8 cellular contexts compared by ENCODE assay signal in the genomic region with DNA sequence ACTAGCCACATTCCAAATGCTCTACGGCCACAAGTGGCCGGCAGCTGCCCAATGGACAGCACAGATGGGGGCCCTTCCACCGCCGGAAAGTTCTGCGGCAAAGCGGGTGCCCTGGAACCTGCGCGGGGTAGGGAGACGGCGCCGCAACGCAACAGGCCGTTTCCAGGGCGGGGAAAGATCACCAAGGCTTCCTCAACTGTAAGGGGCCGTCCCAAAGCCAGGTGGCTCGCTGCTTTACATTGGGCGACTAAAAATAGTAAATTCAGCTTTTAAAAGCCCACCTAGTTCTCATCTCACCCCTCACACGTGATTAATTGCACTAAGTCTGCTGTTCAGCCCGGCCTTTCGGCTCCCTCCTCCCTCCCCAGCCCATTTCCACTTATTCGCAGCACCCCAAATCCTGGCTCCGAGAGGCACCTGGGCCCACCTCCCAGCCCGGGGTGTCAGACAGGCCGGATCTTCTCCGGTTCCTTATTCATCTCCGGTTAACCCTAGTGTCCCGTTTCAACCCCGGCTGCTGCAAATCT. TPM values are rescaled to one million over a fixed set of nuclear protein-coding genes. Genes with fewer than 3 reads are reported as not detected.
DNase-seq lines count a peak whose midpoint lies in the region; ATAC-seq lines count a peak whose summit lies in the region.

No MANE protein-coding gene starts in this region.

- H3K4me1 ChIP-seq in mononuclear cell (ENCODE audit: insufficient read depth, low read length) (peaks cover 21% of the 10 kb centered on the region), subcutaneous abdominal adipose tissue (ENCODE audit: control insufficient read depth in 5 of 5, insufficient read depth in 5 of 5, low read length in 5 of 5) (peaks cover 3 to 21% (median 17%) of the 10 kb centered on the region in 5 donors)

- H3K36me3 ChIP-seq in subcutaneous abdominal adipose tissue (ENCODE audit: control insufficient read depth in 5 of 5, insufficient read depth in 5 of 5, low read length in 5 of 5) = peaks cover 8 to 27% (median 14%) of the 10 kb centered on the region in 5 donors

- peak overlapping the region; percentile 87 to 97 (median 94) for H3K9ac ChIP-seq in subcutaneous abdominal adipose tissue (ENCODE audit: low read length in 5 of 5)

- H3K4me1 Mint-ChIP-seq in activated CD4-positive, alpha-beta T cell treated with anti-CD3 and anti-CD28 coated beads for 36 hours = peaks cover 9% of the 10 kb centered on the region
- H3K4me1 Mint-ChIP-seq in effector memory CD8-positive, alpha-beta T cell (ENCODE audit: low read depth in 2 of 2) = peaks cover 11 to 14% of the 10 kb centered on the region in 2 donors

- H3K27me3 Mint-ChIP-seq in activated CD4-positive, alpha-beta T cell treated with anti-CD3 and anti-CD28 coated beads for 36 hours = no peaks in the 10 kb centered on the region
- H3K27me3 Mint-ChIP-seq in effector memory CD8-positive, alpha-beta T cell = no peaks in the 10 kb centered on the region

- H3K4me3 Mint-ChIP-seq in activated CD4-positive, alpha-beta T cell treated with anti-CD3 and anti-CD28 coated beads for 36 hours = peak overlapping the region; percentile 96
- H3K4me3 Mint-ChIP-seq in effector memory CD8-positive, alpha-beta T cell = peak overlapping the region; percentile 90 to 96

- DNase-seq in activated CD4-positive, alpha-beta T cell treated with anti-CD3 and anti-CD28 coated beads for 36 hours = peak; percentile 65
- DNase-seq in activated CD4-positive, alpha-beta T cell treated with anti-CD3 and anti-CD28 coated beads for 1 hour = no peak
- peak; percentile 50 to 57 for DNase-seq in Kasumi-1 (lab: John Stamatoyannopoulos, UW)
- peak; percentile 18 to 19 for DNase-seq in activated CD4-positive, alpha-beta T cell treated with anti-CD3 and anti-CD28 coated beads for 4 hours
- DNase-seq in effector memory CD8-positive, alpha-beta T cell = peak; percentile 12 to 15 (median 13)
- DNase-seq in NCI-H446 treated with DMSO at 0.1 percent for 48 hours (lab: John Stamatoyannopoulos, UW) = no peak

- H3K27me3 ChIP-seq in mononuclear cell (ENCODE audit: insufficient read depth, low read length) = no peaks in the 10 kb centered on the region
- H3K27me3 ChIP-seq in subcutaneous abdominal adipose tissue (ENCODE audit: control insufficient read depth in 5 of 5, insufficient read depth in 4 of 5, low read length in 5 of 5) = no peaks in the 10 kb centered on the region

- H3K4me3 ChIP-seq in mononuclear cell (ENCODE audit: low read length) (peak overlapping the region; percentile 76), subcutaneous abdominal adipose tissue (ENCODE audit: low read depth in 1 of 5, low read length in 5 of 5) (peak overlapping the region; percentile 87 to 97 (median 93))

- CTCF ChIA-PET in activated CD4-positive, alpha-beta T cell treated with anti-CD3 and anti-CD28 coated beads for 36 hours (lab: Charles Lee) = interaction anchor here (1.2 to 3.4 kb wide), 3 partner anchors 11 to 44 kb away, joined by 3 to 27 read pairs (median 9); no protein-coding TSS in a partner anchor

- H3K36me3 Mint-ChIP-seq in activated CD4-positive, alpha-beta T cell treated with anti-CD3 and anti-CD28 coated beads for 36 hours (ENCODE audit: low read depth) = peaks cover 18% of the 10 kb centered on the region
- peaks cover 49% of the 10 kb centered on the region for H3K36me3 Mint-ChIP-seq in effector memory CD8-positive, alpha-beta T cell (ENCODE audit: insufficient read depth)

- peak; percentile 45 for ATAC-seq in activated CD4-positive, alpha-beta T cell treated with anti-CD3 and anti-CD28 coated beads for 36 hours
- peak; percentile 9 for ATAC-seq in effector memory CD8-positive, alpha-beta T cell (replicated peaks)

- intact Hi-C loops in activated CD4-positive, alpha-beta T cell treated with anti-CD3 and anti-CD28 coated beads for 36 hours (cut with DNase I, micrococcal nuclease) = loop anchor here (5.0 kb wide), 2 partner anchors 161 to 931 kb away; partner anchors contain the start of genes GART (in 1 of the 2), PAXBP1 (in 1 of the 2) and SON (in 1 of the 2)

- H3K27ac Mint-ChIP-seq in activated CD4-positive, alpha-beta T cell treated with anti-CD3 and anti-CD28 coated beads for 36 hours = peak overlapping the region; percentile 90
- H3K27ac Mint-ChIP-seq in effector memory CD8-positive, alpha-beta T cell = peak overlapping the region; percentile 98 to 99

- H3K27ac ChIP-seq in subcutaneous abdominal adipose tissue (ENCODE audit: low read depth, low read length) = peak overlapping the region; percentile 98

- POLR2A ChIA-PET in activated CD4-positive, alpha-beta T cell treated with anti-CD3 and anti-CD28 coated beads for 36 hours (lab: Charles Lee) = interaction anchor here (0.6 kb wide), 1 partner anchor 83 kb away, joined by 3 read pairs; no protein-coding TSS in a partner anchor

- H3K9me3 ChIP-seq in mononuclear cell (ENCODE audit: low read depth, low read length) (no peaks in the 10 kb centered on the region), subcutaneous abdominal adipose tissue (ENCODE audit: control insufficient read depth in 5 of 5, low read length in 5 of 5) (no peaks in the 10 kb centered on the region)

- no peaks in the 10 kb centered on the region for H3K9me3 Mint-ChIP-seq in activated CD4-positive, alpha-beta T cell treated with anti-CD3 and anti-CD28 coated beads for 36 hours (ENCODE audit: low read depth)
- no peaks in the 10 kb centered on the region for H3K9me3 Mint-ChIP-seq in effector memory CD8-positive, alpha-beta T cell

RNA-seq across cellular contexts. Expression of gene CFAP298, which starts 0.6 kb away (rescaled TPM):
- total RNA-seq in activated CD4-positive, alpha-beta T cell treated with anti-CD3 and anti-CD28 coated beads for 36 hours = 10 to 100 TPM; 39.5 to 47.9 TPM
- 3.3 TPM for total RNA-seq in mononuclear cell

RNA-seq across cellular contexts. Expression of gene TCP10L, which starts 26.2 kb away (rescaled TPM):
- total RNA-seq in activated CD4-positive, alpha-beta T cell treated with anti-CD3 and anti-CD28 coated beads for 36 hours = 1 to 10 TPM in 1 of 2 experiments, under 1 TPM in 1; 0.96 to 1.2 TPM
- not detected for total RNA-seq in mononuclear cell

Comparison
In these comparisons a context has a peak if more than half of its experiments do, and no peak if none do; other contexts are left out.
1. DNase-seq: peak in activated CD4-positive, alpha-beta T cell treated with anti-CD3 and anti-CD28 coated beads for 36 hours (single experiment), Kasumi-1 (2 of 2), activated CD4-positive, alpha-beta T cell treated with anti-CD3 and anti-CD28 coated beads for 4 hours (2 of 2) and effector memory CD8-positive, alpha-beta T cell (3 of 3); none in activated CD4-positive, alpha-beta T cell treated with anti-CD3 and anti-CD28 coated beads for 1 hour (single experiment) and NCI-H446 treated with DMSO at 0.1 percent for 48 hours (single experiment).